16 cellular contexts compared by ENCODE assay signal in genomic region chr11:8285796-8286195, GRCh38. TPM values are rescaled to one million over a fixed set of nuclear protein-coding genes. Genes with fewer than 3 reads are reported as not detected.
DNase-seq lines count a peak whose midpoint lies in the region; ATAC-seq and TF ChIP-seq lines count a peak whose summit lies in the region.
"Had no signal": no experiment of that assay in that cellular context is flagged by ENCODE, and none has a peak within 500 bp of the region (broad histone marks: within the 10 kb centered on the region; RNA-seq: fewer than 3 reads in every experiment).

No MANE protein-coding gene starts in this region.

- no peaks in the 10 kb centered on the region for H3K9me2 ChIP-seq in hepatocyte (replicated peaks; ENCODE audit: insufficient read depth)

- H2AK5ac ChIP-seq in H9 (ENCODE audit: insufficient read length, low read length) = no peak overlapping the region

- no peak overlapping the region for H2BK15ac ChIP-seq in H9 (ENCODE audit: low read depth, low read length)

- H3K9me3 ChIP-seq in H9 (ENCODE audit: control insufficient read depth, low read depth, low read length) (no peaks in the 10 kb centered on the region), hepatocyte (ENCODE audit: low read depth) (no peaks in the 10 kb centered on the region)
- H3K9me3 ChIP-seq: BLaER1, Caco-2 had no signal

- intact Hi-C loops in lower leg skin (cut with DNase I; ENCODE audit: low total_unique reads) = no loop called here
- intact Hi-C loops in posterior vena cava (cut with DNase I) = no loop called here

- H3K18ac ChIP-seq in H9 (ENCODE audit: insufficient read length, low read depth, low read length) = no peak overlapping the region

- no peaks in the 10 kb centered on the region for H4K20me1 ChIP-seq in H9 (ENCODE audit: control insufficient read depth, insufficient read depth, insufficient read length)
- H4K20me1 ChIP-seq in hepatocyte (ENCODE audit: insufficient read depth, poor library complexity, severe bottlenecking) = no peaks in the 10 kb centered on the region
- H4K20me1 ChIP-seq: BLaER1 had no signal

- no peaks in the 10 kb centered on the region for H3K4me1 Mint-ChIP-seq in activated CD8-positive, alpha-beta memory T cell treated with anti-CD3 and anti-CD28 coated beads, Interleukin-2, amount 10 ng/mL, durations not matched to agents 7 days and 5 days
- H3K4me1 Mint-ChIP-seq in H9 (peaks cover 11 to 31% of the 10 kb centered on the region in 2 experiments), endothelial cell (ENCODE audit: unreplicated experiment) (no peaks in the 10 kb centered on the region)
- H3K4me1 Mint-ChIP-seq: CD8-positive, alpha-beta memory T cell had no signal

- H3K56ac ChIP-seq in H9 (ENCODE audit: insufficient read length, low read depth, low read length) = no peak overlapping the region

- H3K27me3 ChIP-seq in H9 (ENCODE audit: insufficient read depth, low read length) = peaks cover 3% of the 10 kb centered on the region; the same call in 1 of the 2 replicates
- peaks cover 7% of the 10 kb centered on the region for H3K27me3 ChIP-seq in hepatocyte

- no peak overlapping the region for H3K23ac ChIP-seq in H9 (ENCODE audit: insufficient read length, low read depth, low read length)

- H2AFZ ChIP-seq in H9 (ENCODE audit: low read length) (no peak overlapping the region), hepatocyte (no peak overlapping the region)

- no peak for TF ChIP-seq POLR2A in lower leg skin (IDR thresholded peaks at IDR 0.05)

- H3K79me2 ChIP-seq in H9 (ENCODE audit: insufficient read depth, low read length) (no peaks in the 10 kb centered on the region), hepatocyte (no peaks in the 10 kb centered on the region)

- CTCF ChIA-PET in activated CD8-positive, alpha-beta memory T cell treated with anti-CD3 and anti-CD28 coated beads, Interleukin-2, amount 10 ng/mL, durations not matched to agents 7 days and 5 days (lab: Charles Lee) = no interaction called here

- no peaks in the 10 kb centered on the region for H3K79me1 ChIP-seq in H9 (ENCODE audit: insufficient read depth, low read depth, low read length, poor library complexity, severe bottlenecking)

- no peak overlapping the region for H3K27ac Mint-ChIP-seq in activated CD8-positive, alpha-beta memory T cell treated with anti-CD3 and anti-CD28 coated beads, Interleukin-2, amount 10 ng/mL, durations not matched to agents 7 days and 5 days
- H3K27ac Mint-ChIP-seq in H9 (peak overlapping the region in 1 of 3 experiments; percentile 86; a peak in 1 of 7 replicates), endothelial cell (ENCODE audit: unreplicated experiment) (no peak overlapping the region)
- H3K27ac Mint-ChIP-seq: CD8-positive, alpha-beta memory T cell had no signal

- peak; percentile 32 for DNase-seq in activated CD8-positive, alpha-beta memory T cell treated with anti-CD3 and anti-CD28 coated beads, Interleukin-2, amount 10 ng/mL, durations not matched to agents 7 days and 5 days
- DNase-seq in activated CD8-positive, alpha-beta memory T cell treated with anti-CD3 and anti-CD28 coated beads, Interleukin-2, amount 50 U/mL, for 4 hours = no peak
- DNase-seq in H9 (peak; percentile 15), lower leg skin (ENCODE audit: low spot score in 2 of 2) (peak; percentile 8 to 67), posterior vena cava (ENCODE audit: low spot score) (peak; percentile 25), hepatocyte (ENCODE audit: low spot score) (no peak), endothelial cell (ENCODE audit: low spot score) (no peak)
- DNase-seq: 8988T; AML-193; Caco-2; CD8-positive, alpha-beta memory T cell; DND-41; GDM1 had no signal

- H3K14ac ChIP-seq in H9 (ENCODE audit: insufficient read depth, low read length) = no peak overlapping the region

- no peak overlapping the region for H3T11ph ChIP-seq in H9 (ENCODE audit: low read length)

- H3K36me3 Mint-ChIP-seq in activated CD8-positive, alpha-beta memory T cell treated with anti-CD3 and anti-CD28 coated beads, Interleukin-2, amount 10 ng/mL, durations not matched to agents 7 days and 5 days = no peaks in the 10 kb centered on the region
- no peaks in the 10 kb centered on the region for H3K36me3 Mint-ChIP-seq in H9 (ENCODE audit: insufficient read depth in 1 of 3, low read depth in 3 of 3)
- no peaks in the 10 kb centered on the region for H3K36me3 Mint-ChIP-seq in endothelial cell (ENCODE audit: low read depth, unreplicated experiment)
- H3K36me3 Mint-ChIP-seq: CD8-positive, alpha-beta memory T cell had no signal

- no peaks in the 10 kb centered on the region for H3K9me3 Mint-ChIP-seq in activated CD8-positive, alpha-beta memory T cell treated with anti-CD3 and anti-CD28 coated beads, Interleukin-2, amount 10 ng/mL, durations not matched to agents 7 days and 5 days (ENCODE audit: low read depth)
- H3K9me3 Mint-ChIP-seq in H9 = no peaks in the 10 kb centered on the region; a peak in 1 of 5 replicates
- H3K9me3 Mint-ChIP-seq in endothelial cell (ENCODE audit: unreplicated experiment) = no peaks in the 10 kb centered on the region

- no peak overlapping the region for H3K4me3 Mint-ChIP-seq in activated CD8-positive, alpha-beta memory T cell treated with anti-CD3 and anti-CD28 coated beads, Interleukin-2, amount 10 ng/mL, durations not matched to agents 7 days and 5 days
- H3K4me3 Mint-ChIP-seq in H9 (no peak overlapping the region), endothelial cell (ENCODE audit: unreplicated experiment) (no peak overlapping the region)
- H3K4me3 Mint-ChIP-seq: CD8-positive, alpha-beta memory T cell had no signal

- H2BK5ac ChIP-seq in H9 (ENCODE audit: insufficient read length, low read length) = no peak overlapping the region

- H2BK120ac ChIP-seq in H9 (ENCODE audit: low read depth, low read length, poor library complexity, severe bottlenecking) = no peak overlapping the region

- no peak for ATAC-seq in activated CD8-positive, alpha-beta memory T cell treated with anti-CD3 and anti-CD28 coated beads, Interleukin-2, amount 10 ng/mL, durations not matched to agents 7 days and 5 days
- ATAC-seq in HG03521 (IDR thresholded peaks at IDR 0.05; ENCODE audit: unreplicated experiment) = no peak
- ATAC-seq: HCT116 had no signal

- no peaks in the 10 kb centered on the region; the same call in 1 of the 2 replicates for H3K4me1 ChIP-seq in H9 (ENCODE audit: insufficient read depth, low read length)
- peaks cover 11% of the 10 kb centered on the region for H3K4me1 ChIP-seq in hepatocyte (ENCODE audit: insufficient read depth)
- H3K4me1 ChIP-seq: Caco-2 had no signal

- no peak overlapping the region for H2BK20ac ChIP-seq in H9 (ENCODE audit: low read depth, low read length, poor library complexity, severe bottlenecking)

- peaks cover 9% of the 10 kb centered on the region for H3K27me3 Mint-ChIP-seq in activated CD8-positive, alpha-beta memory T cell treated with anti-CD3 and anti-CD28 coated beads, Interleukin-2, amount 10 ng/mL, durations not matched to agents 7 days and 5 days
- H3K27me3 Mint-ChIP-seq in H9 (ENCODE audit: low read depth) (peaks cover 14% of the 10 kb centered on the region), endothelial cell (ENCODE audit: unreplicated experiment) (peaks cover 7% of the 10 kb centered on the region)

- H3K9ac ChIP-seq in H9 (ENCODE audit: extremely low read depth, insufficient read length, low read length) = no peak overlapping the region
- H3K9ac ChIP-seq: BLaER1 had no signal

- no peak overlapping the region for H4K8ac ChIP-seq in H9 (replicated peaks; ENCODE audit: insufficient read length, low read depth, low read length)

- no peak overlapping the region for H4K5ac ChIP-seq in H9 (ENCODE audit: insufficient read length, low read depth, low read length)

- H2BK12ac ChIP-seq in H9 (ENCODE audit: insufficient read length, low read depth, low read length) = no peak overlapping the region

- H3K4me3 ChIP-seq in lower leg skin (ENCODE audit: low read depth, poor library complexity, severe bottlenecking) = no peak overlapping the region
- no peak overlapping the region for H3K4me3 ChIP-seq in hepatocyte
- H3K4me3 ChIP-seq: BLaER1 had no signal

- H3K36me3 ChIP-seq in hepatocyte (replicated peaks; ENCODE audit: insufficient read depth, low read depth) = no peaks in the 10 kb centered on the region
- H3K36me3 ChIP-seq: BLaER1 had no signal

- no peak overlapping the region for H3K27ac ChIP-seq in H9 (ENCODE audit: insufficient read length, low read depth, low read length)
- H3K27ac ChIP-seq in hepatocyte = no peak overlapping the region
- H3K27ac ChIP-seq: BLaER1 had no signal

- TF ChIP-seq CTCF in H9 (conservative IDR thresholded peaks at IDR 0.05) (no peak), lower leg skin (IDR thresholded peaks at IDR 0.05) (no peak), hepatocyte (IDR thresholded peaks at IDR 0.05; ENCODE audit: poor library complexity) (no peak), endothelial cell (IDR thresholded peaks at IDR 0.05; ENCODE audit: unreplicated experiment) (no peak)

- H3K23me2 ChIP-seq in H9 (ENCODE audit: insufficient read length, low read depth, low read length, poor library complexity, severe bottlenecking) = peaks cover 8% of the 10 kb centered on the region

- no peak overlapping the region for H3K4ac ChIP-seq in H9 (ENCODE audit: low read depth, low read length)

- H3K4me2 ChIP-seq in H9 (ENCODE audit: insufficient read depth, insufficient read length, low read length) (no peak overlapping the region), hepatocyte (no peak overlapping the region)
- H3K4me2 ChIP-seq: BLaER1 had no signal

- H4K91ac ChIP-seq in H9 (ENCODE audit: insufficient read length, low read depth, low read length) = no peak overlapping the region

- WGBS in H9 (ENCODE audit: extremely low coverage, insufficient read length, low lambda C conversion rate) = no CpG with 5 or more reads among the region's 4 CpGs
- 86 to 89% methylated on average over 4 of the region's 4 CpGs for WGBS in lower leg skin, 2 donors
- 90% methylated on average over 4 of the region's 4 CpGs for WGBS in hepatocyte (ENCODE audit: low lambda C conversion rate, missing lambda C conversion rate)

RNA-seq across cellular contexts. Expression of gene LMO1, which starts 22.1 kb away (rescaled TPM):
- not detected for total RNA-seq in activated CD8-positive, alpha-beta memory T cell treated with anti-CD3 and anti-CD28 coated beads, Interleukin-2, amount 10 ng/mL, durations not matched to agents 7 days and 5 days
- 0.39 and 0.50 TPM in 2 replicates for total RNA-seq in H9 (2021)
- total RNA-seq in lower leg skin = 10 to 100 TPM in 1 of 4 donors, 1 to 10 TPM in 3; 7.0 to 19.3 (median 8.4) TPM
- total RNA-seq in posterior vena cava = under 1 TPM in 1 of 2 donors, not detected in 1; 0.38 TPM
- total RNA-seq in hepatocyte = 0.68 TPM in 1 of 2 replicates, not detected in the other
- 0.24 and 0.33 TPM in 2 replicates for polyA plus RNA-seq in hepatocyte
- total RNA-seq in endothelial cell (ENCODE audit: unreplicated experiment) = not detected
- total RNA-seq: Caco-2; CD8-positive, alpha-beta memory T cell had no signal

Comparison
In these comparisons a context has a peak if more than half of its experiments do, and no peak if none do; other contexts are left out.
1. DNase-seq: peak in activated CD8-positive, alpha-beta memory T cell treated with anti-CD3 and anti-CD28 coated beads, Interleukin-2, amount 10 ng/mL, durations not matched to agents 7 days and 5 days (single experiment), H9 (single experiment), lower leg skin (2 of 2) and posterior vena cava (single experiment); none in activated CD8-positive, alpha-beta memory T cell treated with anti-CD3 and anti-CD28 coated beads, Interleukin-2, amount 50 U/mL, for 4 hours (single experiment), hepatocyte (single experiment) and endothelial cell (single experiment).